ENCODE assay signal across 8 cellular contexts in the genomic region with DNA sequence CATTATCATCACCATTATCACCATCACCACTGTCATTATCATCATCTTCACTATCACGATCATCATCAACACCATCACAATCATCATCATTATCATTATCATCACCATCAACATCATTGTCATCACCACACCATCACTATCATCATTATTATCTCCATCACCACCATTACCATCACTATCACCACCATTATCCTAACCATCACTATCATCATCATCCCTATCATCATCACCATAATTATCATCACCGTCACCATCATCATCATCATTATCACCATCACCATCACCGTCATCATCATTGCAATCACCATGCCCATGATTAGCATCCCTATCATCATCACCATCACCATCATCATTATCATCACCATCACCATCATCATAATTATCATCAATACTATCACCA.
"Had no signal": no experiment of that assay in that cellular context is flagged by ENCODE, and none has a peak within 500 bp of the region (broad histone marks: within the 10 kb centered on the region; RNA-seq: fewer than 3 reads in every experiment).

No MANE protein-coding gene starts in this region.

- H2AFZ ChIP-seq: GM23338 had no signal

- H3K4me1 Mint-ChIP-seq: GM23338 had no signal

- H3K4me3 Mint-ChIP-seq: GM23338, H9, HFFc6 had no signal

- DNase-seq: H9, HCEC 1CT, HFFc6, IMR-90, Karpas-422, KBM-7 had no signal

- H3K27ac Mint-ChIP-seq: GM23338, H9, HFFc6 had no signal

- H3K4me3 ChIP-seq: GM23338 had no signal

- ATAC-seq: GM23338 had no signal

- H3K27ac ChIP-seq: KMS-11 had no signal

- H3K9ac ChIP-seq: KMS-11 had no signal

- H3K4me2 ChIP-seq: GM23338, KMS-11 had no signal
